Comparison of ENCODE assay signal across 23 cellular contexts in genomic region chrX:103704863-103705262, GRCh38. TPM values are rescaled to one million over a fixed set of nuclear protein-coding genes. Genes with fewer than 3 reads are reported as not detected.
"Had no signal": no experiment of that assay in that cellular context is flagged by ENCODE, and none has a peak within 500 bp of the region (broad histone marks: within the 10 kb centered on the region; RNA-seq: fewer than 3 reads in every experiment).

No MANE protein-coding gene starts in this region.

- ATAC-seq: activated CD8-positive, alpha-beta T cell treated with anti-CD3 and anti-CD28 coated beads, Interleukin-2, amount 10 ng/mL, durations not matched to agents 7 days and 5 days; activated T-cell treated with anti-CD3 and anti-CD28 coated beads, Interleukin-2, amount 50 U/mL, for 4 hours; effector memory CD8-positive, alpha-beta T cell; left cardiac atrium; naive thymus-derived CD8-positive, alpha-beta T cell; pancreas; stimulated activated naive B cell treated with anti-CD40 and anti-IgM and Interleukin-4, amounts not matched to agents 10 μg/mL and 1 μg/mL and 100 μg/mL, for 72 hours had no signal

- DNase-seq: activated CD4-positive, alpha-beta T cell treated with anti-CD3 and anti-CD28 coated beads, Interleukin-2, amount 10 ng/mL, durations not matched to agents 24 days and 14 days; activated CD8-positive, alpha-beta T cell treated with anti-CD3 and anti-CD28 coated beads, Interleukin-2, amount 10 ng/mL, durations not matched to agents 7 days and 5 days; activated naive CD4-positive, alpha-beta T cell treated with anti-CD3 and anti-CD28 coated beads for 36 hours; activated T-cell treated with anti-CD3 and anti-CD28 coated beads, Interleukin-2, amount 50 U/mL, for 4 hours; dermis blood vessel endothelial cell; effector memory CD8-positive, alpha-beta T cell; esophagus squamous epithelium; immature natural killer cell; left cardiac atrium; mesendoderm; naive thymus-derived CD8-positive, alpha-beta T cell; pancreas; spleen; stimulated activated CD4-positive, alpha-beta T cell treated with anti-CD3 and anti-CD28 coated beads, Interleukin-4, amount 100 ng/mL, for 4 hours; stimulated activated naive B cell treated with anti-CD40 and anti-IgM and Interleukin-4, amounts not matched to agents 10 μg/mL and 1 μg/mL and 100 μg/mL, for 72 hours; T-helper 1 cell; T-helper 9 cell; transverse colon; uterus had no signal

- H3K27ac ChIP-seq: breast epithelium, esophagus squamous epithelium, pancreas, spleen, transverse colon, uterus had no signal

RNA-seq across cellular contexts. Expression of gene TMEM31, which starts 5.8 kb away (rescaled TPM):
- total RNA-seq: activated CD4-positive, alpha-beta T cell treated with anti-CD3 and anti-CD28 coated beads, Interleukin-2, amount 10 ng/mL, durations not matched to agents 24 days and 14 days; activated CD8-positive, alpha-beta T cell treated with anti-CD3 and anti-CD28 coated beads, Interleukin-2, amount 10 ng/mL, durations not matched to agents 7 days and 5 days; activated T-cell treated with anti-CD3 and anti-CD28 coated beads, Interleukin-2, amount 50 U/mL, for 4 hours; breast epithelium; cerebellum; dermis blood vessel endothelial cell; esophagus squamous epithelium; left cardiac atrium; lower leg skin; naive thymus-derived CD8-positive, alpha-beta T cell; pancreas; renal cortical epithelial cell; spleen; transverse colon had no signal
